14 cellular contexts compared by ENCODE assay signal in the genomic region with DNA sequence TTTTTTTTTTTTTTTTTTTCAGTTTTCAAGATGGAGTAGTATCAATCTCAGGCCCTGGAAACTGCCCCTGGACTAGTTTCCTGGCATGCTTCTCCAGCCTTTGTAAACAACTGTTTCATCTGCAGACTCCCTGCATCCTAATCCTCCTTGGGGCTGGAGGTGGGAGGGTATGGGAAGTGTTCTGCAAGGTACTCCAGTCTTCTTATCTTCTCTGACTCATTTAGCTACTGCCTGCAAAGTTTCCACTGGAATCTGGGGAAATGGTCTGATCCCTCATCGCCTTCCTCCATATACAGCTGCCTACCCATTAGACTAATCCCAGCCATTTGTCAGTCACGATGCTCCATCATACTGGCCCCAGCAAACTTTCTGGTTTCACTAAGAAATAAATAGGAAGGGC. TPM values are rescaled to one million over a fixed set of nuclear protein-coding genes. Genes with fewer than 3 reads are reported as not detected.
DNase-seq lines count a peak whose midpoint lies in the region; ATAC-seq, FAIRE-seq and TF ChIP-seq lines count a peak whose summit lies in the region.
"Had no signal": no experiment of that assay in that cellular context is flagged by ENCODE, and none has a peak within 500 bp of the region (broad histone marks: within the 10 kb centered on the region; RNA-seq: fewer than 3 reads in every experiment).

No MANE protein-coding gene starts in this region.

- no peaks in the 10 kb centered on the region for H3K9me2 ChIP-seq in GM23248 (ENCODE audit: insufficient read depth)

- H3F3A ChIP-seq in GM23248 (ENCODE audit: insufficient read depth), result no peaks in the 10 kb centered on the region

- peak overlapping the region; percentile 73 for H3K27ac Mint-ChIP-seq in neural crest cell (ENCODE audit: unreplicated experiment)
- H3K27ac Mint-ChIP-seq in chondrocyte (ENCODE audit: unreplicated experiment), result no peak overlapping the region
- H3K27ac Mint-ChIP-seq: WTC11 had no signal

- no peak overlapping the region for H3K27ac ChIP-seq in GM23248
- H3K27ac ChIP-seq: right lobe of liver had no signal

- ATAC-seq in HG03159 (IDR thresholded peaks at IDR 0.05; ENCODE audit: unreplicated experiment), result no peak
- ATAC-seq: right lobe of liver, WTC11 had no signal

- H3K27me3 Mint-ChIP-seq in neural crest cell (ENCODE audit: low read depth), result no peaks in the 10 kb centered on the region
- peaks cover 6% of the 10 kb centered on the region for H3K27me3 Mint-ChIP-seq in chondrocyte (ENCODE audit: low read depth)

- no peak overlapping the region for H3K9ac ChIP-seq in GM23248

- FAIRE-seq in bronchial epithelial cell (lab: Jason Lieb, UNC), result no peak

- H3K4me3 ChIP-seq in GM23248 (no peak overlapping the region), bronchial epithelial cell (ENCODE audit: low read depth, low read length) (no peak overlapping the region)
- H3K4me3 ChIP-seq: right lobe of liver had no signal

- TF ChIP-seq CTCF in bronchial epithelial cell (IDR thresholded peaks at IDR 0.05; ENCODE audit: insufficient read depth, low read length, severe bottlenecking), result no peak
- no peak for TF ChIP-seq CTCF in neural crest cell (conservative IDR thresholded peaks at IDR 0.05)
- no peak for TF ChIP-seq CTCF in chondrocyte (IDR thresholded peaks at IDR 0.05)

- no peaks in the 10 kb centered on the region for H3K79me2 ChIP-seq in GM23248 (ENCODE audit: insufficient read depth)

- in situ Hi-C loops in GM23248 (cut with MboI), result loop anchor here (5.0 kb wide), 1 partner anchor 39 kb away; no protein-coding TSS in a partner anchor

- H3K4me2 ChIP-seq in GM23248 (ENCODE audit: unreplicated experiment), result no peak overlapping the region

- H4K20me1 ChIP-seq in GM23248 (ENCODE audit: insufficient read depth), result no peaks in the 10 kb centered on the region

- peaks cover 5% of the 10 kb centered on the region; the same call in 1 of the 2 replicates for H3K4me1 ChIP-seq in GM23248 (ENCODE audit: insufficient read depth)

- no peak overlapping the region for H2AFZ ChIP-seq in GM23248

- H3K36me3 ChIP-seq in GM23248 (ENCODE audit: low read depth) (no peaks in the 10 kb centered on the region), bronchial epithelial cell (ENCODE audit: control insufficient read depth, insufficient read depth, low read length) (no peaks in the 10 kb centered on the region)
- H3K36me3 ChIP-seq: right lobe of liver had no signal

- WGBS in GM23248 (ENCODE audit: low coverage in 1 of 2, low lambda C conversion rate in 2 of 2, missing lambda C conversion rate in 2 of 2), 2 experiments, result 72 to 83% methylated on average over 2 of the region's 2 CpGs

- H3K27me3 ChIP-seq in GM23248 (replicated peaks; ENCODE audit: insufficient read depth) (no peaks in the 10 kb centered on the region), bronchial epithelial cell (ENCODE audit: control insufficient read depth, insufficient read depth, low read length) (peaks cover 12% of the 10 kb centered on the region)

- H3K4me3 Mint-ChIP-seq in neural crest cell (peak overlapping the region; percentile 32), chondrocyte (ENCODE audit: unreplicated experiment) (no peak overlapping the region)
- H3K4me3 Mint-ChIP-seq: WTC11 had no signal

- H3K4me1 Mint-ChIP-seq in neural crest cell, result peaks cover 75% of the 10 kb centered on the region
- H3K4me1 Mint-ChIP-seq in chondrocyte (ENCODE audit: low read depth), result peaks cover 19% of the 10 kb centered on the region

- no peaks in the 10 kb centered on the region for H3K9me3 Mint-ChIP-seq in neural crest cell
- no peaks in the 10 kb centered on the region for H3K9me3 Mint-ChIP-seq in chondrocyte (ENCODE audit: low read depth)
- H3K9me3 Mint-ChIP-seq: WTC11 had no signal

- H3K36me3 Mint-ChIP-seq in neural crest cell (ENCODE audit: low read depth), result no peaks in the 10 kb centered on the region
- H3K36me3 Mint-ChIP-seq in chondrocyte (ENCODE audit: low read depth), result no peaks in the 10 kb centered on the region
- H3K36me3 Mint-ChIP-seq: WTC11 had no signal

- DNase-seq in GM23248 (peak; percentile 39), NCI-H69 (lab: John Stamatoyannopoulos, UW) (peak; percentile 53), bronchial epithelial cell (ENCODE audit: low read depth) (peak; percentile 27), neural crest cell (ENCODE audit: low read depth, low spot score) (no peak), iPS-NIHi11 (ENCODE audit: low spot score) (no peak), chondrocyte (ENCODE audit: low spot score) (no peak)
- DNase-seq: activated CD8-positive, alpha-beta memory T cell treated with anti-CD3 and anti-CD28 coated beads for 24 hours; C1 segment of cervical spinal cord; NCI-H1694; NCI-H510A; right lobe of liver had no signal

- no peaks in the 10 kb centered on the region for H3K9me3 ChIP-seq in GM23248 (ENCODE audit: low read depth)
- H3K9me3 ChIP-seq: right lobe of liver had no signal

RNA-seq across cellular contexts. Expression of a gene that starts 21.5 kb away (rescaled TPM):
- 148 and 179 TPM in 2 replicates for total RNA-seq in GM23248 (2014; rRNA removed; shearing (Covaris generic))
- 399 and 401 TPM in 2 replicates for polyA plus RNA-seq in GM23248 (2016; fragmentation: Nextera tagmentation; extraction: Ambion mirVana)
- total RNA-seq in bronchial epithelial cell (8.2 and 21.4 TPM in 2 replicates), neural crest cell (4.0 and 4.1 TPM in 2 replicates), chondrocyte (157 to 228 TPM (median 219 TPM) in 3 replicates)

RNA-seq across cellular contexts. Expression of a gene that starts 32.0 kb away (rescaled TPM):
- total RNA-seq in GM23248 (2014; rRNA removed; shearing (Covaris generic)), result 65.6 and 66.4 TPM in 2 replicates
- 28.0 and 31.4 TPM in 2 replicates for polyA plus RNA-seq in GM23248 (2016; fragmentation: Nextera tagmentation; extraction: Ambion mirVana)
- total RNA-seq in bronchial epithelial cell (84.2 and 176 TPM in 2 replicates), neural crest cell (121 and 131 TPM in 2 replicates), chondrocyte (290 to 445 TPM (median 444 TPM) in 3 replicates)

RNA-seq across cellular contexts. Expression of a gene that starts 45.2 kb away (rescaled TPM):
- 61.7 and 80.8 TPM in 2 replicates for total RNA-seq in GM23248 (2014; rRNA removed; shearing (Covaris generic))
- 81.6 and 92.2 TPM in 2 replicates for polyA plus RNA-seq in GM23248 (2016; fragmentation: Nextera tagmentation; extraction: Ambion mirVana)
- total RNA-seq in bronchial epithelial cell (77.1 and 89.8 TPM in 2 replicates), neural crest cell (285 and 301 TPM in 2 replicates), chondrocyte (99.2 to 123 TPM (median 105 TPM) in 3 replicates)

RNA-seq across cellular contexts. Expression of a gene that starts 58.4 kb away (rescaled TPM):
- total RNA-seq in GM23248 (2014; rRNA removed; shearing (Covaris generic)), result not detected in 2 replicates
- polyA plus RNA-seq in GM23248 (2016; fragmentation: Nextera tagmentation; extraction: Ambion mirVana), result 0.16 TPM in 1 of 2 replicates, not detected in the other
- total RNA-seq in bronchial epithelial cell (1.6 and 9.1 TPM in 2 replicates), neural crest cell (not detected in 2 replicates), chondrocyte (not detected in 3 replicates)
- total RNA-seq: LHCN-M2 had no signal

Comparison
In these comparisons a context has a peak if more than half of its experiments do, and no peak if none do; other contexts are left out.
1. DNase-seq: peak in GM23248 (single experiment), NCI-H69 (single experiment) and bronchial epithelial cell (single experiment); none in neural crest cell (single experiment), iPS-NIHi11 (single experiment) and chondrocyte (single experiment).